Comparison of ENCODE assay signal across 12 cellular contexts in genomic region chr16:33337611-33338542, GRCh38. TPM values are rescaled to one million over a fixed set of nuclear protein-coding genes. Genes with fewer than 3 reads are reported as not detected.
DNase-seq lines count a peak whose midpoint lies in the region; ATAC-seq and TF ChIP-seq lines count a peak whose summit lies in the region.
"Not testable (repeated sequence)": the region's sequence is repeated elsewhere in the genome, so short reads cannot be mapped to it uniquely, and the experiment has no call there.
"Had no signal": no experiment of that assay in that cellular context is flagged by ENCODE, and none has a peak within 500 bp of the region (broad histone marks: within the 10 kb centered on the region; RNA-seq: fewer than 3 reads in every experiment).

No MANE protein-coding gene starts in this region.

- not testable (repeated sequence) for H3K27me3 ChIP-seq in gastrocnemius medialis

- peak; percentile 89 for DNase-seq in CD14-positive monocyte (ENCODE audit: low spot score)
- peak; percentile 2 for DNase-seq in SK-N-DZ (ENCODE audit: low spot score)
- DNase-seq in activated CD8-positive, alpha-beta T cell treated with anti-CD3 and anti-CD28 coated beads for 36 hours, result peak; percentile 23
- peak; percentile 50 for DNase-seq in activated naive CD4-positive, alpha-beta T cell treated with anti-CD3 and anti-CD28 coated beads, Interleukin-2, amount 10 ng/mL, durations not matched to agents 7 days and 5 days
- peak; percentile 15 to 29 (median 23) for DNase-seq in effector memory CD8-positive, alpha-beta T cell
- peak; percentile 2 for DNase-seq in medulla oblongata (ENCODE audit: extremely low spot score)
- peak; percentile 45 to 47 for DNase-seq in gastrocnemius medialis
- peak; percentile 19 to 21 for DNase-seq in stimulated activated CD8-positive, alpha-beta memory T cell treated with anti-CD3 and anti-CD28 coated beads, Interleukin-7, amount 100 ng/mL, for 4 hours (ENCODE audit: low read depth in 2 of 2)

- ATAC-seq in activated CD8-positive, alpha-beta T cell treated with anti-CD3 and anti-CD28 coated beads for 36 hours; effector memory CD8-positive, alpha-beta T cell (replicated peaks); gastrocnemius medialis: not testable (repeated sequence)

- in situ Hi-C loops in gastrocnemius medialis (cut with MboI; ENCODE audit: low sequenced_read_pairs in 4 of 4), result not testable (repeated sequence)

- CTCF ChIA-PET in activated CD8-positive, alpha-beta T cell treated with anti-CD3 and anti-CD28 coated beads for 36 hours (lab: Charles Lee); activated naive CD4-positive, alpha-beta T cell treated with anti-CD3 and anti-CD28 coated beads, Interleukin-2, amount 10 ng/mL, durations not matched to agents 7 days and 5 days (lab: Charles Lee): not testable (repeated sequence)

- not testable (repeated sequence) for H3K36me3 ChIP-seq in gastrocnemius medialis

- not testable (repeated sequence) for H3K36me3 Mint-ChIP-seq in CD14-positive monocyte; activated CD8-positive, alpha-beta T cell treated with anti-CD3 and anti-CD28 coated beads for 36 hours (ENCODE audit: low read depth); activated naive CD4-positive, alpha-beta T cell treated with anti-CD3 and anti-CD28 coated beads, Interleukin-2, amount 10 ng/mL, durations not matched to agents 7 days and 5 days; effector memory CD8-positive, alpha-beta T cell (ENCODE audit: insufficient read depth)

- POLR2A ChIA-PET in activated CD8-positive, alpha-beta T cell treated with anti-CD3 and anti-CD28 coated beads for 36 hours (lab: Charles Lee), result not testable (repeated sequence)

- not testable (repeated sequence) for TF ChIP-seq POLR2A in gastrocnemius medialis (IDR thresholded peaks at IDR 0.05)

- not testable (repeated sequence) for H3K27me3 Mint-ChIP-seq in CD14-positive monocyte (ENCODE audit: low read depth in 3 of 3); activated CD8-positive, alpha-beta T cell treated with anti-CD3 and anti-CD28 coated beads for 36 hours; activated naive CD4-positive, alpha-beta T cell treated with anti-CD3 and anti-CD28 coated beads, Interleukin-2, amount 10 ng/mL, durations not matched to agents 7 days and 5 days; effector memory CD8-positive, alpha-beta T cell

- intact Hi-C loops in CD14-positive monocyte (cut with micrococcal nuclease); activated CD8-positive, alpha-beta T cell treated with anti-CD3 and anti-CD28 coated beads for 36 hours (cut with micrococcal nuclease); gastrocnemius medialis (cut with DNase I; ENCODE audit: low total_unique reads): not testable (repeated sequence)

- not testable (repeated sequence) for H3K4me3 Mint-ChIP-seq in CD14-positive monocyte; activated CD8-positive, alpha-beta T cell treated with anti-CD3 and anti-CD28 coated beads for 36 hours; activated naive CD4-positive, alpha-beta T cell treated with anti-CD3 and anti-CD28 coated beads, Interleukin-2, amount 10 ng/mL, durations not matched to agents 7 days and 5 days; effector memory CD8-positive, alpha-beta T cell

- not testable (repeated sequence) for H3K9me3 ChIP-seq in gastrocnemius medialis

- H3K4me3 ChIP-seq in gastrocnemius medialis, result not testable (repeated sequence)

- H3K27ac ChIP-seq in gastrocnemius medialis, result not testable (repeated sequence)

- peaks cover 13 to 40% (median 38%) of the 10 kb centered on the region in 7 donors for H3K9me3 Mint-ChIP-seq in CD14-positive monocyte
- H3K9me3 Mint-ChIP-seq in activated CD8-positive, alpha-beta T cell treated with anti-CD3 and anti-CD28 coated beads for 36 hours; activated naive CD4-positive, alpha-beta T cell treated with anti-CD3 and anti-CD28 coated beads, Interleukin-2, amount 10 ng/mL, durations not matched to agents 7 days and 5 days; effector memory CD8-positive, alpha-beta T cell: not testable (repeated sequence)

- not testable (repeated sequence) for TF ChIP-seq CTCF in CD14-positive monocyte (IDR thresholded peaks at IDR 0.05); activated CD8-positive, alpha-beta T cell treated with anti-CD3 and anti-CD28 coated beads for 36 hours (IDR thresholded peaks at IDR 0.05); gastrocnemius medialis (IDR thresholded peaks at IDR 0.05 in 4 of 5, conservative IDR thresholded peaks at IDR 0.05 in 1 of 5)

- H3K4me1 Mint-ChIP-seq in CD14-positive monocyte; activated CD8-positive, alpha-beta T cell treated with anti-CD3 and anti-CD28 coated beads for 36 hours (ENCODE audit: low read depth); activated naive CD4-positive, alpha-beta T cell treated with anti-CD3 and anti-CD28 coated beads, Interleukin-2, amount 10 ng/mL, durations not matched to agents 7 days and 5 days; effector memory CD8-positive, alpha-beta T cell (ENCODE audit: low read depth in 2 of 2): not testable (repeated sequence)

- peak overlapping the region in 1 of 7 donors; percentile 50 for H3K27ac Mint-ChIP-seq in CD14-positive monocyte
- H3K27ac Mint-ChIP-seq in activated CD8-positive, alpha-beta T cell treated with anti-CD3 and anti-CD28 coated beads for 36 hours; activated naive CD4-positive, alpha-beta T cell treated with anti-CD3 and anti-CD28 coated beads, Interleukin-2, amount 10 ng/mL, durations not matched to agents 7 days and 5 days; effector memory CD8-positive, alpha-beta T cell: not testable (repeated sequence)

- H3K4me1 ChIP-seq in gastrocnemius medialis, result not testable (repeated sequence)

RNA-seq across cellular contexts. Expression of gene TP53TG3B, which starts 22.8 kb away (rescaled TPM):
- not detected for polyA plus RNA-seq in CD14-positive monocyte
- 0.26 and 0.59 TPM in 2 replicates for polyA plus RNA-seq in SK-N-DZ (2014; cell fraction: cytosol; rRNA removed)
- polyA plus RNA-seq in SK-N-DZ (2014; cell fraction: nucleus; rRNA removed), result 1.4 and 1.5 TPM in 2 replicates
- not detected for total RNA-seq in activated CD8-positive, alpha-beta T cell treated with anti-CD3 and anti-CD28 coated beads for 36 hours
- not detected for total RNA-seq in gastrocnemius medialis
- total RNA-seq: CD8-positive, alpha-beta T cell; endodermal cell; fibroblast of villous mesenchyme; lower lobe of right lung had no signal

RNA-seq across cellular contexts. Expression of gene TP53TG3E, which starts 33.8 kb away (rescaled TPM):
- polyA plus RNA-seq in CD14-positive monocyte, result not detected
- not detected in 2 replicates for polyA plus RNA-seq in SK-N-DZ (2014; cell fraction: cytosol; rRNA removed)
- polyA plus RNA-seq in SK-N-DZ (2014; cell fraction: nucleus; rRNA removed), result not detected in 2 replicates
- total RNA-seq in activated CD8-positive, alpha-beta T cell treated with anti-CD3 and anti-CD28 coated beads for 36 hours, result not detected
- total RNA-seq in gastrocnemius medialis, result not detected
- total RNA-seq: CD8-positive, alpha-beta T cell; endodermal cell; fibroblast of villous mesenchyme; lower lobe of right lung had no signal

Comparison
In these comparisons a context has a peak if more than half of its experiments do, and no peak if none do; other contexts are left out.
1. DNase-seq: peak in every context shown above with its lines; median percentile 89 in CD14-positive monocyte; 50 in activated naive CD4-positive, alpha-beta T cell treated with anti-CD3 and anti-CD28 coated beads, Interleukin-2, amount 10 ng/mL, durations not matched to agents 7 days and 5 days; 46 in gastrocnemius medialis; 23 in activated CD8-positive, alpha-beta T cell treated with anti-CD3 and anti-CD28 coated beads for 36 hours; 23 in effector memory CD8-positive, alpha-beta T cell; 20 in stimulated activated CD8-positive, alpha-beta memory T cell treated with anti-CD3 and anti-CD28 coated beads, Interleukin-7, amount 100 ng/mL, for 4 hours; 2 in SK-N-DZ; 2 in medulla oblongata.